Comparison of ENCODE assay signal across 30 cellular contexts in the genomic region with DNA sequence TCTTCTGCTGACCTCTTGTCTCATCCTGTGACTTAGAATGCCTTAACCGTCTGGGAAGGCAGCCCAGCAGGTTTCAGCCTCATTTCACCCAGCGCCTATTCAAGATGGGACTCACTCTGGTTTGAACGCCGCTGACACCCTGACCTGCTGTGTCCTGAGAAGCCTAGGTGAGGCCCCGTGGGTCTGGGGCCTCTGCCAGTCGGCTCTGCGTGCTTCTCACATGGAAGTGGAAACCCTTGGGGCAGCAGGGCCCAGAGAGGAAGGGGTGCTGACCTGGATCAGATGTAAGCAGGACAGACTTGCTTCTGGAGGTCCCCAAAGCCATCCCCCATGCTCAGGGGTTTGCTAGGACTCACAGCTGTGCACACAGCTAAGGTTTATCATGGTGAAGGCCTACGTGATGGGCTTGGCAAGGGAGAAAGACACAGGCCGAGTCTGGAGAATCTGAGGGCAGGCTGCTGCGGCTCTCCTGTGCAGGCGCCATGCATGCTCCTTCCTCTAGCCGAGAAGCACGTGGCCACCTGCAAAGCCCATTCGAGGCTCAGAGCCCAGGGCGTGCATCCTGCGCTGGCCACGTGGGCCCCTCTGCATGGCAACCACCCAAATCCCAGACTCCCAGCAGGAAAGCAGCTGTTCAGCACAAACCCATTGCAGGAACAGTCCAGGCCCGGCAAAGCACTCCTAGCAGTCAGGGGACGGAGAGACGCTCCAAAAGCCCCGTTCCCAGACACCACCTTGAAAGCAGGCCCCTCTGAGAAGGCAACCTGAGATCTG. TPM values are rescaled to one million over a fixed set of nuclear protein-coding genes. Genes with fewer than 3 reads are reported as not detected.
DNase-seq lines count a peak whose midpoint lies in the region; ATAC-seq, FAIRE-seq and TF ChIP-seq lines count a peak whose summit lies in the region.
"Had no signal": no experiment of that assay in that cellular context is flagged by ENCODE, and none has a peak within 500 bp of the region (broad histone marks: within the 10 kb centered on the region; RNA-seq: fewer than 3 reads in every experiment).

No MANE protein-coding gene starts in this region.

- in situ Hi-C loops in HepG2 (cut with HindIII; ENCODE audit: extremely low pct_ligation_motif_present, low pct_unique_long_range_greater_than_20kb): no loop called here

- H3K9me3 ChIP-seq in OCI-LY3 (ENCODE audit: insufficient read depth, low read length) (no peaks in the 10 kb centered on the region), HepG2 (ENCODE audit: low read length) (no peaks in the 10 kb centered on the region), ascending aorta (no peaks in the 10 kb centered on the region), prostate gland (no peaks in the 10 kb centered on the region)
- H3K9me3 ChIP-seq: BE2C had no signal

- H4K20me1 ChIP-seq in OCI-LY3 (ENCODE audit: insufficient read depth, low read length): no peaks in the 10 kb centered on the region
- H4K20me1 ChIP-seq in HepG2 (ENCODE audit: insufficient read depth, low read length): no peaks in the 10 kb centered on the region

- peaks cover 54% of the 10 kb centered on the region for H3K4me1 Mint-ChIP-seq in activated T-cell treated with anti-CD3 and anti-CD28 coated beads, Interleukin-2, amount 50 U/mL, for 72 hours (ENCODE audit: low read depth)

- H3K27ac Mint-ChIP-seq in activated T-cell treated with anti-CD3 and anti-CD28 coated beads, Interleukin-2, amount 50 U/mL, for 72 hours: no peak overlapping the region
- H3K27ac Mint-ChIP-seq: CD4-positive, alpha-beta T cell; H9 had no signal

- DNase-seq in Right ventricle myocardium inferior (ENCODE audit: missing footprints) (peak; percentile 25), left cardiac atrium (no peak), HepG2 (ENCODE audit: low spot score) (no peak), posterior vena cava (ENCODE audit: low spot score) (peak; percentile 66), ascending aorta (ENCODE audit: low spot score in 2 of 2) (no peak), prostate gland (ENCODE audit: low spot score) (no peak)
- no peak for DNase-seq in activated T-cell treated with anti-CD3 and anti-CD28 coated beads, Interleukin-2, amount 50 U/mL, for 72 hours
- DNase-seq: 8988T; ACHN; BE2C; CD4-positive, alpha-beta T cell; DMS53; GM23248; H9; Karpas-422; NCI-H1092; NCI-H1417 treated with DMSO at 0.1 percent for 48 hours; NCI-H1694 treated with DMSO at 0.1 percent for 48 hours; NCI-H2081; NCI-H2171; NCI-H226; NCI-H524; NCI-H774; PC-9; Right ventricle myocardium superior had no signal

- intact Hi-C loops in Right ventricle myocardium inferior (cut with DNase I): no loop called here
- intact Hi-C loops in left cardiac atrium (cut with DNase I): no loop called here
- intact Hi-C loops in HepG2 (cut with micrococcal nuclease; ENCODE audit: unreplicated experiment): no loop called here
- intact Hi-C loops in posterior vena cava (cut with DNase I): loop anchor here in 1 of 2 donors (10.0 kb wide), 1 partner anchor 48 kb away; no protein-coding TSS in a partner anchor
- intact Hi-C loops in ascending aorta (cut with DNase I): no loop called here
- intact Hi-C loops in prostate gland (cut with DNase I): no loop called here

- TF ChIP-seq POLR2A in HepG2 (IDR thresholded peaks at IDR 0.05; ENCODE audit: insufficient read depth in 1 of 2, low read depth in 2 of 2, low read length in 2 of 2) (no peak), prostate gland (IDR thresholded peaks at IDR 0.05) (no peak)

- H3K36me3 ChIP-seq in OCI-LY3 (replicated peaks; ENCODE audit: low read depth, low read length) (peaks cover 25% of the 10 kb centered on the region), HepG2 (replicated peaks in 1 of 2; ENCODE audit: control insufficient read depth in 1 of 2, insufficient read depth in 2 of 2, low read length in 2 of 2) (no peaks in the 10 kb centered on the region), ascending aorta (no peaks in the 10 kb centered on the region), prostate gland (no peaks in the 10 kb centered on the region)
- H3K36me3 ChIP-seq: BE2C had no signal

- peaks cover under 1% of the 10 kb centered on the region for H3K27me3 Mint-ChIP-seq in activated T-cell treated with anti-CD3 and anti-CD28 coated beads, Interleukin-2, amount 50 U/mL, for 72 hours (ENCODE audit: low read depth)

- H3K4me3 ChIP-seq in OCI-LY3 (ENCODE audit: low read length): peak overlapping the region; percentile 35; the same call in 1 of the 2 replicates
- no peak overlapping the region for H3K4me3 ChIP-seq in HepG2 (replicated peaks in 1 of 3; ENCODE audit: insufficient read depth in 1 of 3, low read depth in 2 of 3, low read length in 3 of 3)
- H3K4me3 ChIP-seq in ascending aorta: no peak overlapping the region
- H3K4me3 ChIP-seq in prostate gland: no peak overlapping the region
- H3K4me3 ChIP-seq: GM23248, PC-9 had no signal

- H3K27ac ChIP-seq in OCI-LY3 (ENCODE audit: low read length) (peak overlapping the region; percentile 96), HepG2 (ENCODE audit: extremely low read length, insufficient read depth, low read length) (no peak overlapping the region), ascending aorta (no peak overlapping the region), prostate gland (no peak overlapping the region)
- H3K27ac ChIP-seq: GM23248, PC-9 had no signal

- H3K9ac ChIP-seq in OCI-LY3 (ENCODE audit: low read length): peak overlapping the region; percentile 70
- no peak overlapping the region for H3K9ac ChIP-seq in HepG2 (ENCODE audit: insufficient read depth, low read depth, low read length)
- H3K9ac ChIP-seq: GM23248 had no signal

- no peak for FAIRE-seq in HepG2 (lab: Jason Lieb, UNC)
- FAIRE-seq: D721Med, GM18507 had no signal

- no peak for ATAC-seq in Right ventricle myocardium inferior
- ATAC-seq in left cardiac atrium: no peak
- no peak for ATAC-seq in HepG2
- ATAC-seq in activated T-cell treated with anti-CD3 and anti-CD28 coated beads, Interleukin-2, amount 50 U/mL, for 72 hours (replicated peaks in 1 of 2): no peak

- H3K27me3 ChIP-seq in OCI-LY3 (ENCODE audit: low read depth, low read length) (no peaks in the 10 kb centered on the region), HepG2 (ENCODE audit: control insufficient read depth in 1 of 2, insufficient read depth in 2 of 2, low read length in 2 of 2) (peaks cover 6 to 17% of the 10 kb centered on the region in 2 experiments; a peak in 4 of 5 replicates), ascending aorta (no peaks in the 10 kb centered on the region), prostate gland (replicated peaks; ENCODE audit: insufficient read depth) (no peaks in the 10 kb centered on the region)

- no TSS peak for BruUV-seq in HepG2 (replicated peaks; lab: Mats Ljungman, UMichigan)

- POLR2A ChIA-PET in HepG2 (lab: Yijun Ruan, JAX): no interaction called here

- H2AFZ ChIP-seq in OCI-LY3 (ENCODE audit: low read depth, low read length) (no peak overlapping the region), HepG2 (ENCODE audit: low read length) (no peak overlapping the region)
- H2AFZ ChIP-seq: GM23248, PC-9 had no signal

- CTCF ChIA-PET in HepG2 (lab: Yijun Ruan, JAX; ENCODE audit: low intra/inter-chr PET ratio, low total read pairs): no interaction called here

- peaks cover 0 to 2% of the 10 kb centered on the region in 2 donors for H3K36me3 Mint-ChIP-seq in activated T-cell treated with anti-CD3 and anti-CD28 coated beads, Interleukin-2, amount 50 U/mL, for 72 hours (ENCODE audit: insufficient read depth in 2 of 2)

- TF ChIP-seq CTCF in OCI-LY3 (IDR thresholded peaks at IDR 0.05; ENCODE audit: low read depth, low read length): no peak
- TF ChIP-seq CTCF in HepG2 (CRISPR knock-in tag; IDR thresholded peaks at IDR 0.05): no peak
- no peak for TF ChIP-seq CTCF in ascending aorta (IDR thresholded peaks at IDR 0.05)
- TF ChIP-seq CTCF in prostate gland (IDR thresholded peaks at IDR 0.05): no peak

- no peaks in the 10 kb centered on the region for H3K9me3 Mint-ChIP-seq in activated T-cell treated with anti-CD3 and anti-CD28 coated beads, Interleukin-2, amount 50 U/mL, for 72 hours
- H3K9me3 Mint-ChIP-seq: CD4-positive, alpha-beta T cell; IgD-negative memory B cell had no signal

- H3K4me3 Mint-ChIP-seq in activated T-cell treated with anti-CD3 and anti-CD28 coated beads, Interleukin-2, amount 50 U/mL, for 72 hours: no peak overlapping the region
- H3K4me3 Mint-ChIP-seq: CD4-positive, alpha-beta T cell; H9 had no signal

- peaks cover 59% of the 10 kb centered on the region for H3K4me1 ChIP-seq in OCI-LY3 (ENCODE audit: low read length)
- peaks cover 22% of the 10 kb centered on the region for H3K4me1 ChIP-seq in HepG2 (ENCODE audit: insufficient read depth, low read length)
- H3K4me1 ChIP-seq in ascending aorta: no peaks in the 10 kb centered on the region
- H3K4me1 ChIP-seq in prostate gland (replicated peaks): no peaks in the 10 kb centered on the region
- H3K4me1 ChIP-seq: BE2C had no signal

- H3K4me2 ChIP-seq in OCI-LY3 (ENCODE audit: low read length) (peak overlapping the region; percentile 60), HepG2 (ENCODE audit: low read depth, low read length) (no peak overlapping the region)
- H3K4me2 ChIP-seq: PC-9 had no signal

- TF ChIP-seq RAD21 in HepG2 (CRISPR knock-in tag; IDR thresholded peaks at IDR 0.05): no peak

- peaks cover 42% of the 10 kb centered on the region for H3K79me2 ChIP-seq in OCI-LY3 (ENCODE audit: low read length)
- H3K79me2 ChIP-seq in HepG2 (ENCODE audit: insufficient read depth, low read length): no peaks in the 10 kb centered on the region

- WGBS in HepG2 (ENCODE audit: low lambda C conversion rate): 50% methylated on average over 7 of the region's 21 CpGs
- 89% methylated on average over 16 of the region's 21 CpGs for WGBS in prostate gland

- TF ChIP-seq EP300 in HepG2 (IDR thresholded peaks at IDR 0.05; ENCODE audit: low read depth in 2 of 2, low read length in 2 of 2): no peak
- TF ChIP-seq EP300 in HepG2 (CRISPR knock-in tag; IDR thresholded peaks at IDR 0.05; ENCODE audit: borderline replicate concordance): no peak

RNA-seq across cellular contexts. Expression of a gene that starts 3.8 kb away (rescaled TPM):
- total RNA-seq in Right ventricle myocardium inferior: 2.7 TPM
- 1 to 10 TPM; 2.9 to 5.1 TPM for total RNA-seq in left cardiac atrium
- total RNA-seq in HepG2 (2016; rRNA removed; fragmentation: Illumina TruSeq; extraction: Trizol): 0.07 TPM in 1 of 2 replicates, not detected in the other
- total RNA-seq in HepG2 (2016; cell fraction: cytosol; rRNA removed; fragmentation: Illumina TruSeq; extraction: Trizol; ENCODE audit: low read depth): not detected in 2 replicates
- total RNA-seq in HepG2 (2016; cell fraction: insoluble cytoplasmic fraction; rRNA removed; fragmentation: Illumina TruSeq; extraction: Trizol): 0.09 TPM in 1 of 2 replicates, not detected in the other
- 0.14 TPM in 1 of 2 replicates, not detected in the other for total RNA-seq in HepG2 (2016; cell fraction: membrane; rRNA removed; fragmentation: Illumina TruSeq; extraction: Trizol)
- not detected in 2 replicates for total RNA-seq in HepG2 (2016; cell fraction: nucleus; rRNA removed; fragmentation: Illumina TruSeq; extraction: Trizol)
- polyA plus RNA-seq in HepG2 (2011; rRNA removed): 0.09 and 0.20 TPM in 2 replicates
- polyA plus RNA-seq in HepG2 (2011; cell fraction: cytosol; rRNA removed): 0.05 and 0.06 TPM in 2 replicates
- 0.37 and 0.55 TPM in 2 replicates for polyA plus RNA-seq in HepG2 (2011; cell fraction: nucleus; rRNA removed)
- 0.27 and 0.31 TPM in 2 replicates for polyA plus RNA-seq in HepG2 (2012)
- 0.08 TPM in 1 of 2 replicates, not detected in the other for polyA plus RNA-seq in HepG2 (2016; cell fraction: cytosol; fragmentation: Illumina TruSeq; extraction: Trizol; ENCODE audit: low read depth)
- polyA plus RNA-seq in HepG2 (2016; cell fraction: insoluble cytoplasmic fraction; fragmentation: Illumina TruSeq; extraction: Trizol; ENCODE audit: low read depth): 0.14 TPM in 1 of 2 replicates, not detected in the other
- 0.18 TPM in 1 of 2 replicates, not detected in the other for polyA plus RNA-seq in HepG2 (2016; cell fraction: membrane; fragmentation: Illumina TruSeq; extraction: Trizol; ENCODE audit: low read depth)
- 0.11 and 0.37 TPM in 2 replicates for polyA plus RNA-seq in HepG2 (2016; cell fraction: nucleus; fragmentation: Illumina TruSeq; extraction: Trizol; ENCODE audit: insufficient read depth, low read depth)
- 0.02 and 11.4 TPM in 2 replicates for polyA minus RNA-seq in HepG2 (2011; rRNA and poly(A)+ RNA removed; ENCODE audit: low replicate concordance)
- 0.70 TPM in 1 of 2 replicates, not detected in the other for polyA minus RNA-seq in HepG2 (2011; cell fraction: cytosol; rRNA and poly(A)+ RNA removed)
- polyA minus RNA-seq in HepG2 (2011; cell fraction: nucleus; rRNA and poly(A)+ RNA removed): 0.26 and 0.50 TPM in 2 replicates
- total RNA-seq in posterior vena cava: 10 to 100 TPM in 1 of 2 donors, 1 to 10 TPM in 1; 7.7 to 11.3 TPM
- 1 to 10 TPM; 2.4 to 3.2 TPM for total RNA-seq in activated T-cell treated with anti-CD3 and anti-CD28 coated beads, Interleukin-2, amount 50 U/mL, for 72 hours
- 0.43 TPM for total RNA-seq in ascending aorta
- total RNA-seq in prostate gland: 1 to 10 TPM; 1.6 to 2.7 TPM
- total RNA-seq: G401, PC-9 had no signal
- polyA plus RNA-seq: GM23248 had no signal

RNA-seq across cellular contexts. Expression of a gene that starts 18.1 kb away (rescaled TPM):
- total RNA-seq in Right ventricle myocardium inferior (16.8 TPM), left cardiac atrium (10 to 100 TPM; 16.4 to 21.8 TPM), HepG2 (2016; rRNA removed; fragmentation: Illumina TruSeq; extraction: Trizol) (13.1 and 20.1 TPM in 2 replicates), posterior vena cava (10 to 100 TPM; 18.1 to 18.8 TPM), ascending aorta (68.5 TPM), prostate gland (10 to 100 TPM; 62.5 to 71.3 TPM)
- 16.2 and 18.7 TPM in 2 replicates for total RNA-seq in HepG2 (2016; cell fraction: cytosol; rRNA removed; fragmentation: Illumina TruSeq; extraction: Trizol; ENCODE audit: low read depth)
- 11.7 and 23.2 TPM in 2 replicates for total RNA-seq in HepG2 (2016; cell fraction: insoluble cytoplasmic fraction; rRNA removed; fragmentation: Illumina TruSeq; extraction: Trizol)
- total RNA-seq in HepG2 (2016; cell fraction: membrane; rRNA removed; fragmentation: Illumina TruSeq; extraction: Trizol): 22.7 and 31.0 TPM in 2 replicates
- 15.4 and 16.3 TPM in 2 replicates for total RNA-seq in HepG2 (2016; cell fraction: nucleus; rRNA removed; fragmentation: Illumina TruSeq; extraction: Trizol)
- polyA plus RNA-seq in HepG2 (2011; rRNA removed): 8.0 and 13.1 TPM in 2 replicates
- 6.8 and 14.6 TPM in 2 replicates for polyA plus RNA-seq in HepG2 (2011; cell fraction: cytosol; rRNA removed)
- 84.7 and 108 TPM in 2 replicates for polyA plus RNA-seq in HepG2 (2011; cell fraction: nucleus; rRNA removed)
- polyA plus RNA-seq in HepG2 (2012): 7.4 and 9.9 TPM in 2 replicates
- polyA plus RNA-seq in HepG2 (2016; cell fraction: cytosol; fragmentation: Illumina TruSeq; extraction: Trizol; ENCODE audit: low read depth): 17.7 and 23.4 TPM in 2 replicates
- 12.0 and 13.3 TPM in 2 replicates for polyA plus RNA-seq in HepG2 (2016; cell fraction: insoluble cytoplasmic fraction; fragmentation: Illumina TruSeq; extraction: Trizol; ENCODE audit: low read depth)
- 19.5 and 21.9 TPM in 2 replicates for polyA plus RNA-seq in HepG2 (2016; cell fraction: membrane; fragmentation: Illumina TruSeq; extraction: Trizol; ENCODE audit: low read depth)
- polyA plus RNA-seq in HepG2 (2016; cell fraction: nucleus; fragmentation: Illumina TruSeq; extraction: Trizol; ENCODE audit: insufficient read depth, low read depth): 26.7 and 31.2 TPM in 2 replicates
- polyA minus RNA-seq in HepG2 (2011; rRNA and poly(A)+ RNA removed; ENCODE audit: low replicate concordance): 3.6 and 9.9 TPM in 2 replicates
- 3.6 and 4.5 TPM in 2 replicates for polyA minus RNA-seq in HepG2 (2011; cell fraction: cytosol; rRNA and poly(A)+ RNA removed)
- polyA minus RNA-seq in HepG2 (2011; cell fraction: nucleus; rRNA and poly(A)+ RNA removed): 13.3 and 17.1 TPM in 2 replicates
- total RNA-seq in activated T-cell treated with anti-CD3 and anti-CD28 coated beads, Interleukin-2, amount 50 U/mL, for 72 hours: 10 to 100 TPM; 14.5 to 17.2 TPM

RNA-seq across cellular contexts. Expression of a gene that starts 57.4 kb away (rescaled TPM):
- total RNA-seq in Right ventricle myocardium inferior (52.5 TPM), left cardiac atrium (10 to 100 TPM; 58.8 to 67.2 TPM), HepG2 (2016; rRNA removed; fragmentation: Illumina TruSeq; extraction: Trizol) (87.6 and 106 TPM in 2 replicates), posterior vena cava (10 to 100 TPM; 74.1 to 91.3 TPM), ascending aorta (153 TPM), prostate gland (100 to 1,000 TPM in 1 of 2 donors, 10 to 100 TPM in 1; 99.4 to 235 TPM)
- 13.9 and 14.6 TPM in 2 replicates for total RNA-seq in HepG2 (2016; cell fraction: cytosol; rRNA removed; fragmentation: Illumina TruSeq; extraction: Trizol; ENCODE audit: low read depth)
- total RNA-seq in HepG2 (2016; cell fraction: insoluble cytoplasmic fraction; rRNA removed; fragmentation: Illumina TruSeq; extraction: Trizol): 76.5 and 112 TPM in 2 replicates
- 27.9 TPM in 2 replicates for total RNA-seq in HepG2 (2016; cell fraction: membrane; rRNA removed; fragmentation: Illumina TruSeq; extraction: Trizol)
- total RNA-seq in HepG2 (2016; cell fraction: nucleus; rRNA removed; fragmentation: Illumina TruSeq; extraction: Trizol): 51.1 and 56.0 TPM in 2 replicates
- 92.8 and 113 TPM in 2 replicates for polyA plus RNA-seq in HepG2 (2011; rRNA removed)
- polyA plus RNA-seq in HepG2 (2011; cell fraction: cytosol; rRNA removed): 71.8 and 109 TPM in 2 replicates
- polyA plus RNA-seq in HepG2 (2011; cell fraction: nucleus; rRNA removed): 444 and 640 TPM in 2 replicates
- polyA plus RNA-seq in HepG2 (2012): 83.1 and 108 TPM in 2 replicates
- 10.0 and 11.5 TPM in 2 replicates for polyA plus RNA-seq in HepG2 (2016; cell fraction: cytosol; fragmentation: Illumina TruSeq; extraction: Trizol; ENCODE audit: low read depth)
- 69.5 and 87.4 TPM in 2 replicates for polyA plus RNA-seq in HepG2 (2016; cell fraction: insoluble cytoplasmic fraction; fragmentation: Illumina TruSeq; extraction: Trizol; ENCODE audit: low read depth)
- 16.7 and 19.2 TPM in 2 replicates for polyA plus RNA-seq in HepG2 (2016; cell fraction: membrane; fragmentation: Illumina TruSeq; extraction: Trizol; ENCODE audit: low read depth)
- 107 and 115 TPM in 2 replicates for polyA plus RNA-seq in HepG2 (2016; cell fraction: nucleus; fragmentation: Illumina TruSeq; extraction: Trizol; ENCODE audit: insufficient read depth, low read depth)
- 90.7 and 203 TPM in 2 replicates for polyA minus RNA-seq in HepG2 (2011; rRNA and poly(A)+ RNA removed; ENCODE audit: low replicate concordance)
- 72.1 and 83.6 TPM in 2 replicates for polyA minus RNA-seq in HepG2 (2011; cell fraction: cytosol; rRNA and poly(A)+ RNA removed)
- 51.9 and 52.8 TPM in 2 replicates for polyA minus RNA-seq in HepG2 (2011; cell fraction: nucleus; rRNA and poly(A)+ RNA removed)
- 100 to 1,000 TPM; 104 to 109 TPM for total RNA-seq in activated T-cell treated with anti-CD3 and anti-CD28 coated beads, Interleukin-2, amount 50 U/mL, for 72 hours

Comparison
In these comparisons a context has a peak if more than half of its experiments do, and no peak if none do; other contexts are left out.
1. DNase-seq: peak in Right ventricle myocardium inferior (single experiment) and posterior vena cava (single experiment); none in left cardiac atrium (single experiment), HepG2 (single experiment), activated T-cell treated with anti-CD3 and anti-CD28 coated beads, Interleukin-2, amount 50 U/mL, for 72 hours (0 of 2), ascending aorta (0 of 2) and prostate gland (single experiment).